1 cellular context compared by ENCODE assay signal in genomic region chr21:33976082-33976979, GRCh38.
TF ChIP-seq lines count a peak whose summit lies in the region.

No MANE protein-coding gene starts in this region.

TF ChIP-seq in HepG2, 621 proteins besides CTCF, POLR2A, EP300 and RAD21 (continued from another document and continues in another):
- TF ChIP-seq ZNF281 (CRISPR knock-in tag; IDR thresholded peaks at IDR 0.05; ENCODE audit: borderline replicate concordance) (peak; percentile 50; the same call in 1 of the 2 replicates), ZKSCAN5 (CRISPR knock-in tag; IDR thresholded peaks at IDR 0.05) (no peak), TBX2 (CRISPR knock-in tag; IDR thresholded peaks at IDR 0.05; ENCODE audit: borderline replicate concordance) (no peak), GZF1 (CRISPR knock-in tag; IDR thresholded peaks at IDR 0.05) (no peak), ZNF569 (CRISPR knock-in tag; IDR thresholded peaks at IDR 0.05; ENCODE audit: borderline replicate concordance) (no peak), IRF9 (CRISPR knock-in tag; IDR thresholded peaks at IDR 0.05; ENCODE audit: borderline replicate concordance) (no peak), HMG20A (CRISPR knock-in tag; IDR thresholded peaks at IDR 0.05; ENCODE audit: borderline replicate concordance) (no peak), AKAP8 (CRISPR knock-in tag; IDR thresholded peaks at IDR 0.05) (no peak), SRSF1 (optimal IDR thresholded peaks at IDR 0.05; ENCODE audit: low read depth, low read length) (no peak), TFDP2 (CRISPR knock-in tag; IDR thresholded peaks at IDR 0.05) (no peak), GATAD2A (CRISPR knock-in tag; IDR thresholded peaks at IDR 0.05) (peak; percentile 29; the same call in 1 of the 2 replicates), PITX1 (CRISPR knock-in tag; IDR thresholded peaks at IDR 0.05) (no peak), ZNF143 (CRISPR knock-in tag; IDR thresholded peaks at IDR 0.05) (no peak), KLF15 (CRISPR knock-in tag; IDR thresholded peaks at IDR 0.05; ENCODE audit: borderline replicate concordance) (no peak), PAF1 (CRISPR knock-in tag; IDR thresholded peaks at IDR 0.05) (no peak), HOXA3 (CRISPR knock-in tag; IDR thresholded peaks at IDR 0.05) (no peak), ASH2L (IDR thresholded peaks at IDR 0.05; ENCODE audit: insufficient read length, low read depth, low read length) (no peak), BATF2 (CRISPR knock-in tag; IDR thresholded peaks at IDR 0.05) (no peak), ZC3H13 (CRISPR knock-in tag; IDR thresholded peaks at IDR 0.05) (no peak), REL (CRISPR knock-in tag; conservative IDR thresholded peaks at IDR 0.05) (no peak), PATZ1 (CRISPR knock-in tag; IDR thresholded peaks at IDR 0.05) (peak; percentile 61), TFDP1 (CRISPR knock-in tag; IDR thresholded peaks at IDR 0.05; ENCODE audit: borderline replicate concordance) (peak; percentile 12; the same call in 1 of the 2 replicates), ZZZ3 (CRISPR knock-in tag; IDR thresholded peaks at IDR 0.05; ENCODE audit: borderline replicate concordance) (no peak), ELF4 (CRISPR knock-in tag; IDR thresholded peaks at IDR 0.05; ENCODE audit: borderline replicate concordance) (no peak), ZNF710 (CRISPR knock-in tag; IDR thresholded peaks at IDR 0.05; ENCODE audit: borderline replicate concordance) (0 out of 2 replicates have a peak, but pooled peaks have one; percentile 28), ZFP41 (CRISPR knock-in tag; IDR thresholded peaks at IDR 0.05; ENCODE audit: borderline replicate concordance) (no peak), ZBTB38 (CRISPR knock-in tag; IDR thresholded peaks at IDR 0.05) (no peak), TFAP4 (IDR thresholded peaks at IDR 0.05; ENCODE audit: borderline replicate concordance, low read depth) (peak; percentile 69; the same call in 1 of the 2 replicates), ZNF282 (IDR thresholded peaks at IDR 0.05; ENCODE audit: partially characterized antibody) (no peak), NFAT5 (CRISPR knock-in tag; IDR thresholded peaks at IDR 0.05) (no peak), PAXIP1 (CRISPR knock-in tag; conservative IDR thresholded peaks at IDR 0.05) (peak; percentile 45), ZNF556 (CRISPR knock-in tag; IDR thresholded peaks at IDR 0.05; ENCODE audit: borderline replicate concordance) (no peak), ZNF20 (CRISPR knock-in tag; IDR thresholded peaks at IDR 0.05) (no peak), CC2D1A (CRISPR knock-in tag; IDR thresholded peaks at IDR 0.05) (no peak), ZNF629 (CRISPR knock-in tag; conservative IDR thresholded peaks at IDR 0.05) (no peak), TEAD3 (CRISPR knock-in tag; optimal IDR thresholded peaks at IDR 0.05; ENCODE audit: borderline replicate concordance) (no peak), SETDB1 (CRISPR knock-in tag; IDR thresholded peaks at IDR 0.05; ENCODE audit: borderline replicate concordance) (no peak), SAP130 (CRISPR knock-in tag; IDR thresholded peaks at IDR 0.05; ENCODE audit: low read depth) (peak; percentile 60), FOSL1 (CRISPR knock-in tag; IDR thresholded peaks at IDR 0.05; ENCODE audit: borderline replicate concordance) (no peak), ZNF563 (CRISPR knock-in tag; IDR thresholded peaks at IDR 0.05) (no peak), SAFB2 (CRISPR knock-in tag; IDR thresholded peaks at IDR 0.05; ENCODE audit: borderline replicate concordance, low read depth) (no peak), ELF1 (CRISPR knock-in tag; IDR thresholded peaks at IDR 0.05) (peak; percentile 76), ZFP37 (CRISPR knock-in tag; IDR thresholded peaks at IDR 0.05; ENCODE audit: borderline replicate concordance) (no peak)
